8 cellular contexts compared by ENCODE assay signal in the genomic region with DNA sequence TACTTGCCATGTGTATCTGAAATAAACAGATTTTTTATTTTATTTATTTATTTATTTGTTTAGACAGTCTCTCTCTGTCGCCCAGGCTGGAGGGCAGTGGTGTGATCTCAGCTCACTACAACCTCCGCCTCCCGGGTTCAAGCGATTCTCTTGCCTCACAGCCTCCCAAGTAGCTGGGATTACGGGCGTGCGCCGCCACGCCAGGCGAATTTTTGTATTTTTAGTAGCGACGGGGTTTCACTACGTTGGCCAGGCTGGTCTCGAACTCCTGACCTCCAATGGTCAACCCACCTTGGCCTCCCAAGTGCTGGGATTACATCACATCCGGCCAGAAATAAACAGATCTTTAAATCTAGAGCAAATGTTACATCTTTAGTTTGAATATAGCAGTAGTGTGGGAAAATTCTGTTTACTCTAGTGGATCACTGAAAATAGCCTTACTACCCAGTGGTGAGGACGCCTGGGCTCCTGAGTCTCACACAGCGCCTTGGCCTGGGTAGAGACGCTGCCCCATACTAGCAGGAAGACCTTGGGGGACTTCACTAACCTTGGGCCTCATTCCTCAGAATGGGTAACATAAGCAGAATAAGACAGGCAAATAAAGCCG. TPM values are rescaled to one million over a fixed set of nuclear protein-coding genes. Genes with fewer than 3 reads are reported as not detected.
DNase-seq lines count a peak whose midpoint lies in the region; ATAC-seq and TF ChIP-seq lines count a peak whose summit lies in the region.

No MANE protein-coding gene starts in this region.

- TF ChIP-seq CTCF in SU-DHL-6 (IDR thresholded peaks at IDR 0.05; ENCODE audit: insufficient read depth, low read length, poor library complexity, severe bottlenecking) (no peak), natural killer cell (IDR thresholded peaks at IDR 0.05) (no peak)

- no peaks in the 10 kb centered on the region for H3K9me3 ChIP-seq in SU-DHL-6 (ENCODE audit: insufficient read depth, low read length)
- H3K9me3 ChIP-seq in effector memory CD4-positive, alpha-beta T cell (ENCODE audit: control insufficient read depth, low read length), result no peaks in the 10 kb centered on the region

- peak overlapping the region; percentile 91 for H3K27ac ChIP-seq in SU-DHL-6 (ENCODE audit: low read depth, low read length)
- H3K27ac ChIP-seq in effector memory CD4-positive, alpha-beta T cell (ENCODE audit: insufficient read depth, low read length, poor library complexity, severe bottlenecking), result peak overlapping the region; percentile 99

- intact Hi-C loops in activated naive CD4-positive, alpha-beta T cell treated with anti-CD3 and anti-CD28 coated beads for 36 hours (cut with micrococcal nuclease), result loop anchor here (5.0 kb wide), 1 partner anchor 436 kb away; no protein-coding TSS in a partner anchor
- intact Hi-C loops in natural killer cell (cut with micrococcal nuclease), result loop anchor here (5.0 kb wide), 3 partner anchors 46 to 769 kb away; a partner anchor contains a TSS

- no peaks in the 10 kb centered on the region for H3K9me3 Mint-ChIP-seq in activated naive CD4-positive, alpha-beta T cell treated with anti-CD3 and anti-CD28 coated beads for 36 hours
- no peaks in the 10 kb centered on the region for H3K9me3 Mint-ChIP-seq in natural killer cell

- H4K20me1 ChIP-seq in SU-DHL-6 (ENCODE audit: low read depth, low read length), result peaks cover 28% of the 10 kb centered on the region

- H3K4me2 ChIP-seq in SU-DHL-6 (ENCODE audit: low read depth, low read length, poor library complexity, severe bottlenecking), result peak overlapping the region; percentile 73

- H3K36me3 ChIP-seq in SU-DHL-6 (ENCODE audit: low read length), result peaks cover 36% of the 10 kb centered on the region
- H3K36me3 ChIP-seq in effector memory CD4-positive, alpha-beta T cell (ENCODE audit: control insufficient read depth, insufficient read depth, low read length), result peaks cover 22% of the 10 kb centered on the region

- peaks cover 30% of the 10 kb centered on the region for H3F3A ChIP-seq in SU-DHL-6 (ENCODE audit: insufficient read depth)

- peak overlapping the region; percentile 90 for H3K4me3 Mint-ChIP-seq in activated naive CD4-positive, alpha-beta T cell treated with anti-CD3 and anti-CD28 coated beads for 36 hours
- H3K4me3 Mint-ChIP-seq in natural killer cell, result peak overlapping the region; percentile 99

- DNase-seq in activated naive CD4-positive, alpha-beta T cell treated with anti-CD3 and anti-CD28 coated beads for 36 hours, result peak; percentile 24
- DNase-seq in activated naive CD4-positive, alpha-beta T cell treated with anti-CD3 and anti-CD28 coated beads, Interleukin-2, amount 50 U/mL, for 16 hours, result no peak
- no peak for DNase-seq in effector memory CD4-positive, alpha-beta T cell
- DNase-seq in natural killer cell, result no peak
- no peak for DNase-seq in stimulated activated naive CD4-positive, alpha-beta T cell treated with Interleukin-2 at 50 U/mL for 16 hours (lab: John Stamatoyannopoulos, UW)

- peak overlapping the region; percentile 99 for H3K27ac Mint-ChIP-seq in activated naive CD4-positive, alpha-beta T cell treated with anti-CD3 and anti-CD28 coated beads for 36 hours
- H3K27ac Mint-ChIP-seq in natural killer cell, result peak overlapping the region; percentile 98 to 100

- no peaks in the 10 kb centered on the region for H3K27me3 Mint-ChIP-seq in activated naive CD4-positive, alpha-beta T cell treated with anti-CD3 and anti-CD28 coated beads for 36 hours (ENCODE audit: low read depth)
- no peaks in the 10 kb centered on the region for H3K27me3 Mint-ChIP-seq in natural killer cell (ENCODE audit: low read depth in 2 of 2)

- peak overlapping the region; percentile 78 for H3K4me3 ChIP-seq in SU-DHL-6 (ENCODE audit: insufficient read depth, low read length, poor library complexity, severe bottlenecking)
- peak overlapping the region; percentile 82 for H3K4me3 ChIP-seq in effector memory CD4-positive, alpha-beta T cell (ENCODE audit: insufficient read depth, low read depth, low read length, poor library complexity, severe bottlenecking)

- H3K36me3 Mint-ChIP-seq in activated naive CD4-positive, alpha-beta T cell treated with anti-CD3 and anti-CD28 coated beads for 36 hours (ENCODE audit: low read depth), result peaks cover 54% of the 10 kb centered on the region
- peaks cover 17% of the 10 kb centered on the region for H3K36me3 Mint-ChIP-seq in natural killer cell

- H3K9me2 ChIP-seq in SU-DHL-6 (replicated peaks; ENCODE audit: insufficient read depth, low read length), result no peaks in the 10 kb centered on the region

- ATAC-seq in natural killer cell (no peak), GM21367 (IDR thresholded peaks at IDR 0.05; ENCODE audit: unreplicated experiment) (no peak), HG03175 (IDR thresholded peaks at IDR 0.05; ENCODE audit: unreplicated experiment) (no peak)

- H3K27me3 ChIP-seq in SU-DHL-6 (ENCODE audit: low read length), result no peaks in the 10 kb centered on the region
- no peaks in the 10 kb centered on the region for H3K27me3 ChIP-seq in effector memory CD4-positive, alpha-beta T cell (replicated peaks; ENCODE audit: control insufficient read depth, insufficient read depth, low read length, poor library complexity, severe bottlenecking)

- H2AFZ ChIP-seq in SU-DHL-6 (ENCODE audit: low read depth, low read length, severe bottlenecking), result peak overlapping the region; percentile 3

- peak overlapping the region; percentile 78 for H3K9ac ChIP-seq in SU-DHL-6 (ENCODE audit: low read length)

- peaks cover 14% of the 10 kb centered on the region for H3K4me1 ChIP-seq in effector memory CD4-positive, alpha-beta T cell (ENCODE audit: control insufficient read depth, insufficient read depth, low read length, poor library complexity, severe bottlenecking)

- CTCF ChIA-PET in activated naive CD4-positive, alpha-beta T cell treated with anti-CD3 and anti-CD28 coated beads for 36 hours (lab: Charles Lee), result interaction anchor here (0.6 kb wide), 1 partner anchor 180 kb away, joined by 3 read pairs; no protein-coding TSS in a partner anchor

- H3K4me1 Mint-ChIP-seq in activated naive CD4-positive, alpha-beta T cell treated with anti-CD3 and anti-CD28 coated beads for 36 hours (ENCODE audit: low read depth), result peaks cover 34% of the 10 kb centered on the region
- peaks cover 51 to 52% of the 10 kb centered on the region in 2 donors for H3K4me1 Mint-ChIP-seq in natural killer cell

- H3K79me2 ChIP-seq in SU-DHL-6 (ENCODE audit: insufficient read depth, low read length), result peaks cover 86% of the 10 kb centered on the region

RNA-seq across cellular contexts. Expression of a gene that starts 0.7 kb away (rescaled TPM):
- total RNA-seq in activated naive CD4-positive, alpha-beta T cell treated with anti-CD3 and anti-CD28 coated beads for 36 hours, result 100 to 1,000 TPM; 234 to 237 TPM
- total RNA-seq in natural killer cell, result 10 to 100 TPM; 33.4 to 53.1 (median 34.6) TPM

RNA-seq across cellular contexts. Expression of a gene that starts 1.6 kb away (rescaled TPM):
- total RNA-seq in activated naive CD4-positive, alpha-beta T cell treated with anti-CD3 and anti-CD28 coated beads for 36 hours, result 100 to 1,000 TPM; 269 to 273 TPM
- 100 to 1,000 TPM; 348 to 442 (median 416) TPM for total RNA-seq in natural killer cell

RNA-seq across cellular contexts. Expression of a gene that starts 47.3 kb away (rescaled TPM):
- 10 to 100 TPM; 35.6 to 42.4 TPM for total RNA-seq in activated naive CD4-positive, alpha-beta T cell treated with anti-CD3 and anti-CD28 coated beads for 36 hours
- total RNA-seq in natural killer cell, result 10 to 100 TPM; 17.0 to 18.3 (median 17.3) TPM

RNA-seq across cellular contexts. Expression of a gene that starts 49.7 kb away (rescaled TPM):
- total RNA-seq in activated naive CD4-positive, alpha-beta T cell treated with anti-CD3 and anti-CD28 coated beads for 36 hours, result under 1 TPM; 0.17 TPM
- total RNA-seq in natural killer cell, result under 1 TPM in 2 of 3 donors, not detected in 1; 0.41 to 0.63 TPM

Comparison
In these comparisons a context has a peak if more than half of its experiments do, and no peak if none do; other contexts are left out.
1. RNA of a gene that starts 0.7 kb away (total RNA-seq): 234 to 237 TPM in activated naive CD4-positive, alpha-beta T cell treated with anti-CD3 and anti-CD28 coated beads for 36 hours; 33.4 to 53.1 TPM in natural killer cell; every median in the first group is over 4 times any median in the second.